8 cellular contexts compared by ENCODE assay signal in the genomic region with DNA sequence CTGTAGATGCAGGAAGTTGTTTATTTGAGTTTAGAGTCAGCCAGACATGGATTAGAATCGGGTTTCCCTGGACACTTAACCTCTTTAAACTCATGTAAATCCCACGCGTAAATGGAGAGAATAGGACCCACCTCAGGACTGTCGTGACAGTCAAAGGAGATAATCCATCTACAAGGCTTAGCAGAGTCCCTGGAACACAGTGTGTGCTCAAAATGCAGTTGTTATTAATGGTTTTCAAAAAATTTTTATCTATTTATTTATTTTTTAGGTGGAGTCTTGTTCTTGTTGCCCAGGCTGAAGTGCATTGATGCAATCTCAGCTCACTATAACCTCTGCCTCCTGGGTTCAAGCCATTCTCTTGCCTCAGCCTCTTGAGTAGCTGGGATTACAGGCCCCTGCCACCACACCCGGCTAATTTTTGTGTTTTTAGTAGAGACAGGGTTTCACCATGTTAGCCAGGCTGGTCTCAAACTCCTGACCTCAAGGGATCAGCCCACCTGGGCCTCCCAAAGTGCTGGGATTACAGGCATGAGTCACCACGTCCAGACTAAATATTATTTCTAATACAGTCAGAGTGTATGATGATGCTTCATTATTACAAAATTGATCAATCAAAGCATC. TPM values are rescaled to one million over a fixed set of nuclear protein-coding genes. Genes with fewer than 3 reads are reported as not detected.
A peak's percentile ranks its signal among the peaks of the same experiment; 100 is the strongest.
DNase-seq lines count a peak whose midpoint lies in the region; ATAC-seq, FAIRE-seq and TF ChIP-seq lines count a peak whose summit lies in the region.
"Not testable (repeated sequence)": the region's sequence is repeated elsewhere in the genome, so short reads cannot be mapped to it uniquely, and the experiment has no call there.

No MANE protein-coding gene starts in this region.

- H3K4me2 ChIP-seq in GM23248 (ENCODE audit: unreplicated experiment): not testable (repeated sequence)
- H3K4me2 ChIP-seq in OCI-LY3 (ENCODE audit: low read length): peak overlapping the region; percentile 77
- H3K4me2 ChIP-seq in GM12878 (ENCODE audit: control insufficient read depth, insufficient read depth): peak overlapping the region; percentile 34; the same call in 1 of the 2 replicates

- not testable (repeated sequence) for H3K9me3 ChIP-seq in GM23248 (ENCODE audit: low read depth); OCI-LY3 (ENCODE audit: insufficient read depth, low read length); GM12878 (replicated peaks; ENCODE audit: control insufficient read depth, insufficient read depth, low read length); esophagus muscularis mucosa; iPS-20b (ENCODE audit: insufficient read depth, low read depth, low read length); skeletal muscle tissue (ENCODE audit: control insufficient read depth in 3 of 3, low read length in 3 of 3); upper lobe of right lung

- not testable (repeated sequence) for ATAC-seq in GM12878, upper lobe of right lung

- H3K9me3 Mint-ChIP-seq in neural crest cell: not testable (repeated sequence)

- H3K27ac ChIP-seq in GM23248 (peak overlapping the region; percentile 32; the same call in 1 of the 2 replicates), OCI-LY3 (ENCODE audit: low read length) (peak overlapping the region; percentile 74), esophagus muscularis mucosa (replicated peaks in 1 of 4) (peak overlapping the region; percentile 54 to 74 (median 62)), skeletal muscle tissue (ENCODE audit: low read depth, low read length) (peak overlapping the region; percentile 31), upper lobe of right lung (peak overlapping the region; percentile 68)
- not testable (repeated sequence) for H3K27ac ChIP-seq in GM12878 (ENCODE audit: control insufficient read depth, insufficient read depth); iPS-20b (ENCODE audit: low read length)

- RAD21 ChIA-PET in GM12878 (lab: Charles Lee; ENCODE audit: unreplicated experiment): interaction anchor here (12.1 to 14.3 kb wide), 2 partner anchors 9 to 107 kb away, joined by 198 to 255 read pairs; a partner anchor contains a TSS

- H3K79me2 ChIP-seq in GM23248 (ENCODE audit: insufficient read depth); GM12878 (ENCODE audit: control insufficient read depth, insufficient read depth, low read length): not testable (repeated sequence)
- H3K79me2 ChIP-seq in OCI-LY3 (ENCODE audit: low read length): peaks cover 46% of the 10 kb centered on the region

- not testable (repeated sequence) for TF ChIP-seq EP300 in GM12878 (IDR thresholded peaks at IDR 0.05; ENCODE audit: borderline replicate concordance in 1 of 2, control insufficient read depth in 1 of 2, low read depth in 2 of 2, low read length in 2 of 2); esophagus muscularis mucosa (IDR thresholded peaks at IDR 0.05)

- not testable (repeated sequence) for H4K20me1 ChIP-seq in GM23248 (ENCODE audit: insufficient read depth); OCI-LY3 (ENCODE audit: insufficient read depth, low read length); GM12878 (ENCODE audit: control insufficient read depth, insufficient read depth)

- H3K4me3 ChIP-seq in GM23248; GM12878; esophagus muscularis mucosa; skeletal muscle tissue (ENCODE audit: low read length in 3 of 3); upper lobe of right lung: not testable (repeated sequence)
- peak overlapping the region; percentile 68 for H3K4me3 ChIP-seq in OCI-LY3 (ENCODE audit: low read length)
- H3K4me3 ChIP-seq in iPS-20b (ENCODE audit: low read length): 0 out of 2 replicates have a peak overlapping the region, but pooled peaks have one; percentile 7

- H3K4me1 ChIP-seq in GM23248 (ENCODE audit: insufficient read depth): peaks cover 14% of the 10 kb centered on the region
- peaks cover 93% of the 10 kb centered on the region for H3K4me1 ChIP-seq in OCI-LY3 (ENCODE audit: low read length)
- H3K4me1 ChIP-seq in GM12878 (ENCODE audit: control insufficient read depth, insufficient read depth, low read length): peaks cover 63% of the 10 kb centered on the region
- peaks cover 16 to 26% (median 20%) of the 10 kb centered on the region in 4 donors for H3K4me1 ChIP-seq in esophagus muscularis mucosa
- peaks cover 14% of the 10 kb centered on the region for H3K4me1 ChIP-seq in iPS-20b (ENCODE audit: insufficient read depth, low read length)
- peaks cover 9 to 10% (median 10%) of the 10 kb centered on the region in 3 donors for H3K4me1 ChIP-seq in skeletal muscle tissue (ENCODE audit: control insufficient read depth in 3 of 3, insufficient read depth in 3 of 3, low read length in 3 of 3)
- peaks cover 32% of the 10 kb centered on the region for H3K4me1 ChIP-seq in upper lobe of right lung

- H2AFZ ChIP-seq in GM23248: peak overlapping the region; percentile 73
- not testable (repeated sequence) for H2AFZ ChIP-seq in OCI-LY3 (ENCODE audit: low read depth, low read length)
- peak overlapping the region; percentile 60 for H2AFZ ChIP-seq in GM12878 (ENCODE audit: control insufficient read depth, low read depth, low read length)

- H3K4me3 Mint-ChIP-seq in neural crest cell: not testable (repeated sequence)

- not testable (repeated sequence) for TF ChIP-seq CTCF in OCI-LY3 (IDR thresholded peaks at IDR 0.05; ENCODE audit: low read depth, low read length); GM12878 (IDR thresholded peaks at IDR 0.05 in 2 of 3, conservative IDR thresholded peaks at IDR 0.05 in 1 of 3; ENCODE audit: control insufficient read depth in 2 of 3, extremely low read depth in 1 of 3, insufficient read depth in 1 of 3, low read depth in 3 of 3, low read length in 3 of 3); esophagus muscularis mucosa (IDR thresholded peaks at IDR 0.05); neural crest cell (conservative IDR thresholded peaks at IDR 0.05); upper lobe of right lung (IDR thresholded peaks at IDR 0.05)

- not testable (repeated sequence) for BruUV-seq in GM12878 (replicated peaks; lab: Mats Ljungman, UMichigan)

- FAIRE-seq in GM12878 (lab: Jason Lieb, UNC): not testable (repeated sequence)

- not testable (repeated sequence) for TF ChIP-seq RAD21 in GM12878 (IDR thresholded peaks at IDR 0.05; ENCODE audit: insufficient read depth, low read depth, low read length)

- peaks cover 29% of the 10 kb centered on the region for H3K4me1 Mint-ChIP-seq in neural crest cell

- not testable (repeated sequence) for H3K27me3 Mint-ChIP-seq in neural crest cell (ENCODE audit: low read depth)

- 50 to 58% methylated on average over 6 of the region's 6 CpGs for WGBS in GM23248 (ENCODE audit: low coverage in 1 of 2, low lambda C conversion rate in 2 of 2, missing lambda C conversion rate in 2 of 2), 2 experiments
- 26% methylated on average over 6 of the region's 6 CpGs for WGBS in GM12878 (ENCODE audit: insufficient coverage, insufficient replicate concordance, low lambda C conversion rate, missing lambda C conversion rate)
- 36% methylated on average over 6 of the region's 6 CpGs for WGBS in esophagus muscularis mucosa

- not testable (repeated sequence) for H3K36me3 ChIP-seq in GM23248 (ENCODE audit: low read depth); OCI-LY3 (replicated peaks; ENCODE audit: low read depth, low read length); GM12878 (ENCODE audit: control insufficient read depth in 2 of 2, insufficient read depth in 2 of 2, low read length in 1 of 2); esophagus muscularis mucosa; iPS-20b (ENCODE audit: insufficient read depth, low read depth, low read length); skeletal muscle tissue (ENCODE audit: control insufficient read depth in 3 of 3, insufficient read depth in 3 of 3, low read length in 3 of 3); upper lobe of right lung

- not testable (repeated sequence) for DNase-seq in GM23248; GM12878 (ENCODE audit: low read depth, low spot score); esophagus muscularis mucosa (ENCODE audit: extremely low spot score); neural crest cell (ENCODE audit: low read depth, low spot score); upper lobe of right lung

- peak overlapping the region; percentile 13 for H3K27ac Mint-ChIP-seq in neural crest cell (ENCODE audit: unreplicated experiment)

- H3K9me2 ChIP-seq in GM23248 (ENCODE audit: insufficient read depth): not testable (repeated sequence)

- TF ChIP-seq POLR2A in GM12878 (IDR thresholded peaks at IDR 0.05; ENCODE audit: low read depth, low read length); esophagus muscularis mucosa (IDR thresholded peaks at IDR 0.05; ENCODE audit: low read depth): not testable (repeated sequence)

- H3K36me3 Mint-ChIP-seq in neural crest cell (ENCODE audit: low read depth): not testable (repeated sequence)

- in situ Hi-C loops in GM23248 (cut with MboI); GM12878 (cut with MboI): not testable (repeated sequence)

- not testable (repeated sequence) for H3F3A ChIP-seq in GM23248 (ENCODE audit: insufficient read depth)

- POLR2A ChIA-PET in GM12878 (lab: Charles Lee): interaction anchor here (3.4 kb wide), 1 partner anchor 10 kb away, joined by 20 read pairs; a partner anchor contains a TSS

- H3K9ac ChIP-seq in GM23248; GM12878 (ENCODE audit: control insufficient read depth, insufficient read depth, low read length); iPS-20b (ENCODE audit: low read depth, low read length): not testable (repeated sequence)
- peak overlapping the region; percentile 63; the same call in 1 of the 2 replicates for H3K9ac ChIP-seq in OCI-LY3 (ENCODE audit: low read length)
- peak overlapping the region in 1 of 3 donors; percentile 42 for H3K9ac ChIP-seq in skeletal muscle tissue (ENCODE audit: low read depth in 1 of 3, low read length in 3 of 3)

- H3K27me3 ChIP-seq in GM23248 (replicated peaks; ENCODE audit: insufficient read depth); OCI-LY3 (ENCODE audit: low read depth, low read length); GM12878 (replicated peaks in 1 of 2; ENCODE audit: control insufficient read depth in 2 of 2, insufficient read depth in 2 of 2, low read length in 1 of 2); esophagus muscularis mucosa; iPS-20b (ENCODE audit: insufficient read depth, low read length); skeletal muscle tissue (ENCODE audit: control insufficient read depth in 3 of 3, insufficient read depth in 3 of 3, low read length in 3 of 3); upper lobe of right lung: not testable (repeated sequence)

- intact Hi-C loops in GM12878 (cut with micrococcal nuclease; ENCODE audit: unreplicated experiment); esophagus muscularis mucosa (cut with DNase I); upper lobe of right lung (cut with DNase I): not testable (repeated sequence)

- SMC1A ChIA-PET in GM12878 (lab: Charles Lee; ENCODE audit: uncharacterized antibody, unreplicated experiment): interaction anchor here (9.7 to 14.7 kb wide), 2 partner anchors 9 to 106 kb away, joined by 236 to 262 read pairs; a partner anchor contains a TSS

- CTCF ChIA-PET in GM12878 (lab: Yijun Ruan, JAX): interaction anchor here (13.8 kb wide), 1 partner anchor 106 kb away, joined by 217 read pairs; no protein-coding TSS in a partner anchor

RNA-seq across cellular contexts. Expression of a gene that starts 10.2 kb away (rescaled TPM):
- total RNA-seq in GM23248 (2014; rRNA removed; shearing (Covaris generic)): 3.7 and 8.5 TPM in 2 replicates
- 4.8 and 4.9 TPM in 2 replicates for polyA plus RNA-seq in GM23248 (2016; fragmentation: Nextera tagmentation; extraction: Ambion mirVana)
- 126 and 129 TPM in 2 replicates for total RNA-seq in GM12878 (2013; cell fraction: nucleolus; rRNA removed)
- total RNA-seq in GM12878 (2014; rRNA removed): 25.5 and 32.9 TPM in 2 replicates
- total RNA-seq in GM12878 (2014; rRNA removed; fragmentation: Illumina TruSeq; extraction: Trizol): 30.2 and 31.5 TPM in 2 replicates
- total RNA-seq in GM12878 (2021): 41.3 and 41.7 TPM in 2 replicates
- polyA plus RNA-seq in GM12878 (2011; ENCODE audit: low read depth): 45.4 TPM
- polyA plus RNA-seq in GM12878 (2011; rRNA removed): 115 and 146 TPM in 2 replicates
- polyA plus RNA-seq in GM12878 (2011; cell fraction: cytosol; rRNA removed): 41.1 and 48.5 TPM in 2 replicates
- 65.2 and 95.6 TPM in 2 replicates for polyA plus RNA-seq in GM12878 (2011; cell fraction: nucleus; rRNA removed)
- 53.5 and 61.5 TPM in 2 replicates for polyA plus RNA-seq in GM12878 (2012)
- 39.1 and 43.6 TPM in 2 replicates for polyA plus RNA-seq in GM12878 (2014; fragmentation: Illumina TruSeq; extraction: Trizol)
- 10 to 100 TPM; 45.5 to 47.9 TPM for polyA plus RNA-seq in GM12878 (2014; fragmentation: Nextera tagmentation; extraction: Ambion mirVana)
- 33.6 and 38.5 TPM in 2 replicates for polyA plus RNA-seq in GM12878 (2014; rRNA removed)
- 10 to 100 TPM; 36.2 to 45.6 TPM for polyA plus RNA-seq in GM12878 (2016; fragmentation: Nextera tagmentation; extraction: Ambion mirVana)
- 64.8 and 78.0 TPM in 2 replicates for polyA minus RNA-seq in GM12878 (2011; rRNA and poly(A)+ RNA removed)
- 19.9 and 20.1 TPM in 2 replicates for polyA minus RNA-seq in GM12878 (2011; cell fraction: cytosol; rRNA and poly(A)+ RNA removed)
- 41.0 and 41.7 TPM in 2 replicates for polyA minus RNA-seq in GM12878 (2011; cell fraction: nucleus; rRNA and poly(A)+ RNA removed)
- 10 to 100 TPM; 18.7 to 74.2 (median 24.1) TPM for total RNA-seq in esophagus muscularis mucosa
- 0.30 and 1.4 TPM in 2 replicates for total RNA-seq in neural crest cell
- 16.7 TPM for total RNA-seq in skeletal muscle tissue
- total RNA-seq in upper lobe of right lung: 33.7 TPM
